In genomic region chr19:47427241-47428176, GRCh38 we compare ENCODE assay signal across 9 cellular contexts. TPM values are rescaled to one million over a fixed set of nuclear protein-coding genes. Genes with fewer than 3 reads are reported as not detected.
DNase-seq lines count a peak whose midpoint lies in the region; ATAC-seq and TF ChIP-seq lines count a peak whose summit lies in the region.
"Had no signal": no experiment of that assay in that cellular context is flagged by ENCODE, and none has a peak within 500 bp of the region (broad histone marks: within the 10 kb centered on the region; RNA-seq: fewer than 3 reads in every experiment).

No MANE protein-coding gene starts in this region.

- TF ChIP-seq POLR2A in heart left ventricle (IDR thresholded peaks at IDR 0.05) = no peak

- H3K9me3 ChIP-seq in MG63 (no peaks in the 10 kb centered on the region), SK-N-MC (ENCODE audit: low read depth, low read length) (no peaks in the 10 kb centered on the region), heart left ventricle (no peaks in the 10 kb centered on the region)

- H3K4me1 ChIP-seq in heart left ventricle = peaks cover 0 to 31% (median 15%) of the 10 kb centered on the region in 12 donors

- TF ChIP-seq CTCF in GM06990 (IDR thresholded peaks at IDR 0.05; ENCODE audit: insufficient read depth, low read length, poor library complexity, severe bottlenecking) (peak; percentile 92), heart left ventricle (IDR thresholded peaks at IDR 0.05) (peak; percentile 70 to 86 (median 79))

- no peak overlapping the region for H3K27ac Mint-ChIP-seq in activated naive CD4-positive, alpha-beta T cell treated with anti-CD3 and anti-CD28 coated beads, Interleukin-2, amount 50 U/mL, for 72 hours

- H3K36me3 Mint-ChIP-seq in activated naive CD4-positive, alpha-beta T cell treated with anti-CD3 and anti-CD28 coated beads, Interleukin-2, amount 50 U/mL, for 72 hours = peaks cover 6% of the 10 kb centered on the region in 2 donors

- H3K4me3 ChIP-seq in GM06990 (replicated peaks; ENCODE audit: low read depth, low read length) = peak overlapping the region; percentile 28; the same call in 1 of the 2 replicates
- H3K4me3 ChIP-seq in MG63 = no peak overlapping the region
- H3K4me3 ChIP-seq in SK-N-MC = peak overlapping the region; percentile 79
- H3K4me3 ChIP-seq in heart left ventricle = peak overlapping the region in 1 of 12 donors; percentile 15
- H3K4me3 ChIP-seq: skin epidermis had no signal

- H3K9ac ChIP-seq in SK-N-MC (ENCODE audit: insufficient read length) = no peak overlapping the region

- H3K36me3 ChIP-seq in GM06990 (ENCODE audit: control insufficient read depth, insufficient read depth, low read length) (no peaks in the 10 kb centered on the region), MG63 (no peaks in the 10 kb centered on the region), SK-N-MC (ENCODE audit: insufficient read depth, low read length) (no peaks in the 10 kb centered on the region), heart left ventricle (no peaks in the 10 kb centered on the region)

- H3K27ac ChIP-seq in SK-N-MC = peak overlapping the region; percentile 43
- H3K27ac ChIP-seq in heart left ventricle = peak overlapping the region in 1 of 12 donors; percentile 60
- H3K27ac ChIP-seq: skin epidermis had no signal

- intact Hi-C loops in heart left ventricle (cut with DNase I) = loop anchor here in 3 of 10 donors (1.0 to 10.0 kb wide), 2 partner anchors 131 to 133 kb away; no protein-coding TSS in a partner anchor

- H3K27me3 ChIP-seq in GM06990 (replicated peaks; ENCODE audit: control insufficient read depth, insufficient read depth, low read length) (no peaks in the 10 kb centered on the region; the same call in 1 of the 2 replicates), MG63 (peaks cover 39% of the 10 kb centered on the region), heart left ventricle (peaks cover 9 to 84% (median 63%) of the 10 kb centered on the region in 9 donors)

- 4 to 12% (median 5%) methylated on average over 16 to 17 of the region's 17 CpGs for WGBS in heart left ventricle, 4 donors

- ATAC-seq in activated naive CD4-positive, alpha-beta T cell treated with anti-CD3 and anti-CD28 coated beads, Interleukin-2, amount 50 U/mL, for 72 hours = peak; percentile 58 to 68
- peak; percentile 64 to 73 (median 68) for ATAC-seq in heart left ventricle

- no peak for DNase-seq in GM06990 (ENCODE audit: extremely low read depth, insufficient read length)
- DNase-seq in MG63 = peak; percentile 47
- DNase-seq in SK-N-MC (ENCODE audit: low read depth, low spot score) = no peak
- DNase-seq in activated naive CD4-positive, alpha-beta T cell treated with anti-CD3 and anti-CD28 coated beads, Interleukin-2, amount 50 U/mL, for 72 hours (ENCODE audit: low spot score in 2 of 2) = peak; percentile 69 to 87
- peak in 2 of 5 donors; percentile 36 to 40 for DNase-seq in heart left ventricle
- DNase-seq in putamen (ENCODE audit: low spot score) = peak; percentile 23
- DNase-seq in SKM-1 treated with dmso at 0.1 percent for 144 hours (lab: John Stamatoyannopoulos, UW; ENCODE audit: unreplicated experiment) = no peak
- DNase-seq in NK-92 treated with Interleukin-12 subunit alpha and Interleukin-12 subunit beta, amount 100 ng/mL, for 24 hours (lab: John Stamatoyannopoulos, UW) = no peak

- H3K9me3 Mint-ChIP-seq in activated naive CD4-positive, alpha-beta T cell treated with anti-CD3 and anti-CD28 coated beads, Interleukin-2, amount 50 U/mL, for 72 hours = peaks cover 0 to 3% of the 10 kb centered on the region in 2 donors

RNA-seq across cellular contexts. Expression of gene MEIS3, which starts 8.2 kb away (rescaled TPM):
- total RNA-seq in MG63 (2014; rRNA removed; shearing (Covaris generic); ENCODE audit: low replicate concordance) = 0.56 TPM in 1 of 2 replicates, not detected in the other
- under 1 TPM in 1 of 2 donors, not detected in 1; 0.12 TPM for total RNA-seq in activated naive CD4-positive, alpha-beta T cell treated with anti-CD3 and anti-CD28 coated beads, Interleukin-2, amount 50 U/mL, for 72 hours
- 1 to 10 TPM; 1.8 to 6.0 (median 2.5) TPM for total RNA-seq in heart left ventricle
- 1 to 10 TPM; 2.4 to 3.7 TPM for polyA plus RNA-seq in heart left ventricle

RNA-seq across cellular contexts. Expression of gene SLC8A2, which starts 44.2 kb away (rescaled TPM):
- not detected in 2 replicates for total RNA-seq in MG63 (2014; rRNA removed; shearing (Covaris generic); ENCODE audit: low replicate concordance)
- under 1 TPM; 0.11 to 0.41 TPM for total RNA-seq in activated naive CD4-positive, alpha-beta T cell treated with anti-CD3 and anti-CD28 coated beads, Interleukin-2, amount 50 U/mL, for 72 hours
- total RNA-seq in heart left ventricle = under 1 TPM in 6 of 9 donors, not detected in 3; 0.08 to 0.67 (median 0.30) TPM
- under 1 TPM in 1 of 2 donors, not detected in 1; 0.12 TPM for polyA plus RNA-seq in heart left ventricle

RNA-seq across cellular contexts. Expression of gene KPTN, which starts 56.5 kb away (rescaled TPM):
- total RNA-seq in MG63 (2014; rRNA removed; shearing (Covaris generic); ENCODE audit: low replicate concordance) = 9.1 and 31.0 TPM in 2 replicates
- total RNA-seq in activated naive CD4-positive, alpha-beta T cell treated with anti-CD3 and anti-CD28 coated beads, Interleukin-2, amount 50 U/mL, for 72 hours = 10 to 100 TPM; 15.3 to 24.8 TPM
- total RNA-seq in heart left ventricle = 1 to 10 TPM; 3.2 to 9.5 (median 7.0) TPM
- 10 to 100 TPM in 1 of 2 donors, 1 to 10 TPM in 1; 9.4 to 15.8 TPM for polyA plus RNA-seq in heart left ventricle

Comparison
In these comparisons a context has a peak if more than half of its experiments do, and no peak if none do; other contexts are left out.
1. DNase-seq: peak in MG63 (single experiment), activated naive CD4-positive, alpha-beta T cell treated with anti-CD3 and anti-CD28 coated beads, Interleukin-2, amount 50 U/mL, for 72 hours (2 of 2) and putamen (single experiment); none in GM06990 (single experiment), SK-N-MC (single experiment), SKM-1 treated with dmso at 0.1 percent for 144 hours (single experiment) and NK-92 treated with Interleukin-12 subunit alpha and Interleukin-12 subunit beta, amount 100 ng/mL, for 24 hours (single experiment).